Comparison of ENCODE assay signal across 8 cellular contexts in genomic region chr17:10156579-10157488, GRCh38. TPM values are rescaled to one million over a fixed set of nuclear protein-coding genes. Genes with fewer than 3 reads are reported as not detected.
DNase-seq lines count a peak whose midpoint lies in the region; ATAC-seq and TF ChIP-seq lines count a peak whose summit lies in the region.

No MANE protein-coding gene starts in this region.

- WGBS in heart right ventricle, 2 donors: 45 to 53% methylated on average over 14 of the region's 14 CpGs

- H3K4me1 Mint-ChIP-seq in activated CD4-positive, alpha-beta T cell treated with anti-CD3 and anti-CD28 coated beads, Interleukin-2, amount 10 ng/mL, durations not matched to agents 24 days and 14 days: peaks cover 5% of the 10 kb centered on the region

- peaks cover 1% of the 10 kb centered on the region for H3K27me3 Mint-ChIP-seq in activated CD4-positive, alpha-beta T cell treated with anti-CD3 and anti-CD28 coated beads, Interleukin-2, amount 10 ng/mL, durations not matched to agents 24 days and 14 days

- no peaks in the 10 kb centered on the region for H3K9me3 Mint-ChIP-seq in activated CD4-positive, alpha-beta T cell treated with anti-CD3 and anti-CD28 coated beads, Interleukin-2, amount 10 ng/mL, durations not matched to agents 24 days and 14 days

- H3K27ac ChIP-seq in KOPT-K1 (ENCODE audit: low read depth, low read length, poor library complexity, severe bottlenecking) (peak overlapping the region; percentile 81), heart right ventricle (peak overlapping the region; percentile 14 to 84 (median 54)), stomach smooth muscle (ENCODE audit: low read length) (peak overlapping the region; percentile 18)

- DNase-seq in GDM1 (lab: John Stamatoyannopoulos, UW) (peak; percentile 88), heart right ventricle (peak; percentile 20 to 49), DMS153 treated with DMSO at 0.1 percent for 48 hours (lab: John Stamatoyannopoulos, UW; ENCODE audit: unreplicated experiment) (no peak)
- DNase-seq in activated CD4-positive, alpha-beta T cell treated with anti-CD3 and anti-CD28 coated beads, Interleukin-2, amount 10 ng/mL, durations not matched to agents 24 days and 14 days: no peak
- no peak for DNase-seq in activated CD4-positive, alpha-beta T cell treated with anti-CD3 and anti-CD28 coated beads, Interleukin-2, amount 50 U/mL, for 48 hours

- no peak overlapping the region for H3K4me3 Mint-ChIP-seq in activated CD4-positive, alpha-beta T cell treated with anti-CD3 and anti-CD28 coated beads, Interleukin-2, amount 10 ng/mL, durations not matched to agents 24 days and 14 days

- H3K27me3 ChIP-seq in heart right ventricle: no peaks in the 10 kb centered on the region
- H3K27me3 ChIP-seq in stomach smooth muscle (ENCODE audit: control insufficient read depth in 1 of 2, insufficient read depth in 2 of 2, low read length in 2 of 2): no peaks in the 10 kb centered on the region

- no peak for TF ChIP-seq CTCF in heart right ventricle (IDR thresholded peaks at IDR 0.05)

- H3K9ac ChIP-seq in stomach smooth muscle (ENCODE audit: low read length in 2 of 2): no peak overlapping the region

- H3K9me3 ChIP-seq in KOPT-K1 (ENCODE audit: insufficient read depth, low read length, poor library complexity, severe bottlenecking): no peaks in the 10 kb centered on the region
- H3K9me3 ChIP-seq in heart right ventricle: no peaks in the 10 kb centered on the region
- H3K9me3 ChIP-seq in stomach smooth muscle (ENCODE audit: control insufficient read depth in 2 of 2, low read length in 2 of 2): no peaks in the 10 kb centered on the region

- H3K4me1 ChIP-seq in heart right ventricle (peaks cover 0 to 45% (median 9%) of the 10 kb centered on the region in 9 donors), stomach smooth muscle (ENCODE audit: control insufficient read depth, insufficient read depth, low read length) (peaks cover 5% of the 10 kb centered on the region)

- H3K36me3 Mint-ChIP-seq in activated CD4-positive, alpha-beta T cell treated with anti-CD3 and anti-CD28 coated beads, Interleukin-2, amount 10 ng/mL, durations not matched to agents 24 days and 14 days (ENCODE audit: low read depth): no peaks in the 10 kb centered on the region

- H3K36me3 ChIP-seq in KOPT-K1 (ENCODE audit: insufficient read depth, low read length) (no peaks in the 10 kb centered on the region), heart right ventricle (no peaks in the 10 kb centered on the region), stomach smooth muscle (ENCODE audit: control insufficient read depth in 2 of 2, insufficient read depth in 2 of 2, low read length in 2 of 2) (no peaks in the 10 kb centered on the region)

- intact Hi-C loops in heart right ventricle (cut with DNase I): no loop called here
- intact Hi-C loops in activated CD4-positive, alpha-beta T cell treated with anti-CD3 and anti-CD28 coated beads, Interleukin-2, amount 10 ng/mL, durations not matched to agents 24 days and 14 days (cut with micrococcal nuclease): no loop called here

- no peak overlapping the region for H3K27ac Mint-ChIP-seq in activated CD4-positive, alpha-beta T cell treated with anti-CD3 and anti-CD28 coated beads, Interleukin-2, amount 10 ng/mL, durations not matched to agents 24 days and 14 days

- ATAC-seq in GM21447 (IDR thresholded peaks at IDR 0.05; ENCODE audit: unreplicated experiment) (peak; percentile 76), heart right ventricle (peak; percentile 53 to 79 (median 74))

- H3K4me3 ChIP-seq in heart right ventricle: no peak overlapping the region
- no peak overlapping the region for H3K4me3 ChIP-seq in stomach smooth muscle (ENCODE audit: low read length in 2 of 2)

RNA-seq across cellular contexts. Expression of gene GAS7, which starts 41.6 kb away (rescaled TPM):
- 100 to 1,000 TPM in 1 of 10 donors, 10 to 100 TPM in 9; 39.6 to 111 (median 67.7) TPM for total RNA-seq in heart right ventricle
- polyA plus RNA-seq in heart right ventricle: 10 to 100 TPM; 19.8 to 35.3 TPM
- 0.21 and 0.26 TPM in 2 replicates for total RNA-seq in activated CD4-positive, alpha-beta T cell treated with anti-CD3 and anti-CD28 coated beads, Interleukin-2, amount 10 ng/mL, durations not matched to agents 24 days and 14 days

Comparison
In these comparisons a context has a peak if more than half of its experiments do, and no peak if none do; other contexts are left out.
1. DNase-seq: peak in GDM1 (single experiment) and heart right ventricle (2 of 2); none in activated CD4-positive, alpha-beta T cell treated with anti-CD3 and anti-CD28 coated beads, Interleukin-2, amount 10 ng/mL, durations not matched to agents 24 days and 14 days (single experiment), DMS153 treated with DMSO at 0.1 percent for 48 hours (single experiment) and activated CD4-positive, alpha-beta T cell treated with anti-CD3 and anti-CD28 coated beads, Interleukin-2, amount 50 U/mL, for 48 hours (0 of 2).
2. H3K27ac ChIP-seq: peak in every context shown above with its lines; median percentile 81 in KOPT-K1; 54 in heart right ventricle; 18 in stomach smooth muscle.
3. RNA of gene GAS7, which starts 41.6 kb away (total RNA-seq): 39.6 to 111 TPM in heart right ventricle; 0.21 to 0.26 TPM in activated CD4-positive, alpha-beta T cell treated with anti-CD3 and anti-CD28 coated beads, Interleukin-2, amount 10 ng/mL, durations not matched to agents 24 days and 14 days; every median in the first group is over 10 times any median in the second.